Comparison of ENCODE assay signal across 23 cellular contexts in genomic region chr6:104768906-104769305, GRCh38.
"Had no signal": no experiment of that assay in that cellular context is flagged by ENCODE, and none has a peak within 500 bp of the region (broad histone marks: within the 10 kb centered on the region; RNA-seq: fewer than 3 reads in every experiment).

No MANE protein-coding gene starts in this region.

- ATAC-seq: Right ventricle myocardium inferior, SK-N-SH treated with all-trans-retinoic acid at 6 μM for 48 hours had no signal

- H3K4me1 ChIP-seq: Peyer's patch, SJCRH30 had no signal

- H3K27me3 ChIP-seq: Peyer's patch, SJCRH30 had no signal

- H3K4me3 ChIP-seq: PC-9, Peyer's patch, SJCRH30 had no signal

- DNase-seq: Kasumi-1, MM.1S, NCI-H1092, NCI-H1105 treated with DMSO at 0.1 percent for 48 hours, NCI-H1417 treated with DMSO at 0.1 percent for 48 hours, NCI-H187, NCI-H2029, NCI-H2081 treated with DMSO at 0.1 percent for 48 hours, NCI-H2171, NCI-H226, NCI-H446, NCI-H510A, NCI-H524 treated with DMSO at 0.1 percent for 48 hours, NCI-H69, NCI-H774, OCI-M1, PC-9, Peyer's patch, SHP77 treated with DMSO at 0.1 percent for 48 hours, SJCRH30 had no signal

- H2AFZ ChIP-seq: PC-9 had no signal

- H3K9ac ChIP-seq: KMS-11 had no signal

- H3K9me3 ChIP-seq: Peyer's patch, SJCRH30 had no signal

- H3K27ac ChIP-seq: KMS-11, PC-9, Peyer's patch, SJCRH30 had no signal

- H3K4me2 ChIP-seq: KMS-11, PC-9 had no signal
